In genomic region chr17:37111329-37111728, GRCh38 we compare ENCODE assay signal across 15 cellular contexts.
DNase-seq lines count a peak whose midpoint lies in the region; ATAC-seq and TF ChIP-seq lines count a peak whose summit lies in the region.
"Had no signal": no experiment of that assay in that cellular context is flagged by ENCODE, and none has a peak within 500 bp of the region (broad histone marks: within the 10 kb centered on the region; RNA-seq: fewer than 3 reads in every experiment).

No MANE protein-coding gene starts in this region.

- intact Hi-C loops in left lung (cut with DNase I), result no loop called here

- no peak overlapping the region for H2BK12ac ChIP-seq in neuronal stem cell (ENCODE audit: low read length)

- peak overlapping the region; percentile 80 for H3K27ac ChIP-seq in neuronal stem cell (replicated peaks; ENCODE audit: low read length)
- H3K27ac ChIP-seq in upper lobe of left lung, result no peak overlapping the region
- H3K27ac ChIP-seq in left lung, result no peak overlapping the region
- H3K27ac ChIP-seq: C4-2B had no signal

- H3K18ac ChIP-seq in neuronal stem cell (ENCODE audit: low read length), result no peak overlapping the region

- H2BK120ac ChIP-seq in neuronal stem cell (ENCODE audit: low read depth, low read length), result no peak overlapping the region

- no peak overlapping the region for H2BK15ac ChIP-seq in neuronal stem cell (ENCODE audit: low read length)

- H3K9me3 Mint-ChIP-seq in activated naive CD4-positive, alpha-beta T cell treated with anti-CD3 and anti-CD28 coated beads, Interleukin-2, amount 50 U/mL, for 24 hours, result no peaks in the 10 kb centered on the region
- no peaks in the 10 kb centered on the region for H3K9me3 Mint-ChIP-seq in activated naive CD4-positive, alpha-beta T cell treated with anti-CD3 and anti-CD28 coated beads, Interleukin-2, amount 50 U/mL, for 72 hours

- no peak overlapping the region for H2AFZ ChIP-seq in neuronal stem cell (ENCODE audit: low read length)

- no peaks in the 10 kb centered on the region for H3K27me3 Mint-ChIP-seq in activated naive CD4-positive, alpha-beta T cell treated with anti-CD3 and anti-CD28 coated beads, Interleukin-2, amount 50 U/mL, for 24 hours

- H3K4me3 Mint-ChIP-seq in activated naive CD4-positive, alpha-beta T cell treated with anti-CD3 and anti-CD28 coated beads, Interleukin-2, amount 50 U/mL, for 24 hours, result no peak overlapping the region

- H3K36me3 Mint-ChIP-seq in activated naive CD4-positive, alpha-beta T cell treated with anti-CD3 and anti-CD28 coated beads, Interleukin-2, amount 50 U/mL, for 24 hours, result peaks cover 19% of the 10 kb centered on the region
- peaks cover 0 to 14% of the 10 kb centered on the region in 2 donors for H3K36me3 Mint-ChIP-seq in activated naive CD4-positive, alpha-beta T cell treated with anti-CD3 and anti-CD28 coated beads, Interleukin-2, amount 50 U/mL, for 72 hours

- H3K4me1 Mint-ChIP-seq in activated naive CD4-positive, alpha-beta T cell treated with anti-CD3 and anti-CD28 coated beads, Interleukin-2, amount 50 U/mL, for 24 hours, result no peaks in the 10 kb centered on the region

- H4K8ac ChIP-seq in neuronal stem cell (ENCODE audit: low read depth, low read length), result no peak overlapping the region

- H3K9ac ChIP-seq in neuronal stem cell (ENCODE audit: low read depth, low read length, poor library complexity), result no peak overlapping the region

- TF ChIP-seq POLR2A in upper lobe of left lung (IDR thresholded peaks at IDR 0.05), result no peak

- H3K23ac ChIP-seq in neuronal stem cell (ENCODE audit: low read depth, low read length, poor library complexity), result no peak overlapping the region

- no peaks in the 10 kb centered on the region for H3K9me3 ChIP-seq in neuronal stem cell (replicated peaks in 1 of 2; ENCODE audit: control insufficient read depth in 2 of 2, insufficient read depth in 1 of 2, low read depth in 1 of 2, low read length in 2 of 2)
- H3K9me3 ChIP-seq in upper lobe of left lung, result no peaks in the 10 kb centered on the region
- no peaks in the 10 kb centered on the region for H3K9me3 ChIP-seq in left lung

- WGBS in neuronal stem cell (ENCODE audit: extremely low coverage in 2 of 2, insufficient read length in 2 of 2, insufficient replicate concordance in 1 of 2), 2 donors, result no CpG with 5 or more reads among the region's 4 CpGs
- WGBS in upper lobe of left lung, 2 donors, result 94 to 96% methylated on average over 4 of the region's 4 CpGs

- no peak overlapping the region for H3K4me2 ChIP-seq in neuronal stem cell (ENCODE audit: insufficient read depth, low read length, poor library complexity, severe bottlenecking)

- no peaks in the 10 kb centered on the region for H3K79me1 ChIP-seq in neuronal stem cell (ENCODE audit: low read depth, low read length)

- no peak overlapping the region for H2BK5ac ChIP-seq in neuronal stem cell (ENCODE audit: low read length)

- no peak for ATAC-seq in activated naive CD4-positive, alpha-beta T cell treated with anti-CD3 and anti-CD28 coated beads, Interleukin-2, amount 50 U/mL, for 72 hours
- ATAC-seq in HG03378 (IDR thresholded peaks at IDR 0.05; ENCODE audit: unreplicated experiment) (no peak), upper lobe of left lung (ENCODE audit: low FRiP score in 2 of 2) (no peak), left lung (no peak)

- no peak overlapping the region for H3K4me3 ChIP-seq in neuronal stem cell (ENCODE audit: low read length in 2 of 2)
- H3K4me3 ChIP-seq in upper lobe of left lung, result no peak overlapping the region
- H3K4me3 ChIP-seq in left lung, result no peak overlapping the region

- H3K27ac Mint-ChIP-seq in activated naive CD4-positive, alpha-beta T cell treated with anti-CD3 and anti-CD28 coated beads, Interleukin-2, amount 50 U/mL, for 24 hours, result peak overlapping the region; percentile 23
- H3K27ac Mint-ChIP-seq in activated naive CD4-positive, alpha-beta T cell treated with anti-CD3 and anti-CD28 coated beads, Interleukin-2, amount 50 U/mL, for 72 hours, result no peak overlapping the region

- H3K4ac ChIP-seq in neuronal stem cell (ENCODE audit: low read length), result no peak overlapping the region

- H3K27me3 ChIP-seq in neuronal stem cell (ENCODE audit: control insufficient read depth in 3 of 3, insufficient read depth in 3 of 3, low read depth in 1 of 3, low read length in 3 of 3) (no peaks in the 10 kb centered on the region), upper lobe of left lung (no peaks in the 10 kb centered on the region), left lung (no peaks in the 10 kb centered on the region)

- peaks cover 0 to 20% of the 10 kb centered on the region in 2 donors for H3K4me1 ChIP-seq in neuronal stem cell (ENCODE audit: control insufficient read depth in 2 of 2, insufficient read depth in 1 of 2, low read depth in 1 of 2, low read length in 2 of 2)
- H3K4me1 ChIP-seq in upper lobe of left lung, result peaks cover 0 to 6% (median 0%) of the 10 kb centered on the region in 4 donors
- no peaks in the 10 kb centered on the region for H3K4me1 ChIP-seq in left lung

- no peak for DNase-seq in activated naive CD4-positive, alpha-beta T cell treated with anti-CD3 and anti-CD28 coated beads, Interleukin-2, amount 50 U/mL, for 72 hours (ENCODE audit: low spot score in 2 of 2)
- DNase-seq in hippocampal formation (lab: John Stamatoyannopoulos, UW) (peak; percentile 59 to 62), neuronal stem cell (ENCODE audit: low spot score) (no peak), upper lobe of left lung (no peak), left lung (no peak)
- no peak for DNase-seq in stimulated activated CD8-positive, alpha-beta memory T cell treated with anti-CD3 and anti-CD28 coated beads, Interleukin-4, amount 100 ng/mL, for 48 hours
- DNase-seq: 8988T, H7, Karpas-422, NCI-H1417, NCI-H1930, NCI-H2171 had no signal

- peaks cover 19 to 98% of the 10 kb centered on the region in 2 donors for H3K36me3 ChIP-seq in neuronal stem cell (replicated peaks in 1 of 2; ENCODE audit: control insufficient read depth in 2 of 2, insufficient read depth in 2 of 2, low read length in 2 of 2)
- peaks cover 6 to 52% (median 24%) of the 10 kb centered on the region in 4 donors for H3K36me3 ChIP-seq in upper lobe of left lung
- H3K36me3 ChIP-seq in left lung, result peaks cover 0 to 62% of the 10 kb centered on the region in 2 donors

- H4K91ac ChIP-seq in neuronal stem cell (ENCODE audit: low read depth, low read length, poor library complexity), result no peak overlapping the region

- no peak for TF ChIP-seq EP300 in upper lobe of left lung (IDR thresholded peaks at IDR 0.05)

- H3K14ac ChIP-seq in neuronal stem cell (ENCODE audit: low read length), result no peak overlapping the region

- no peak for TF ChIP-seq CTCF in upper lobe of left lung (IDR thresholded peaks at IDR 0.05)
- TF ChIP-seq CTCF in left lung (IDR thresholded peaks at IDR 0.05), result no peak

- H2AK5ac ChIP-seq in neuronal stem cell (ENCODE audit: low read depth, low read length), result no peak overlapping the region

Comparison
In these comparisons a context has a peak if more than half of its experiments do, and no peak if none do; other contexts are left out.
1. DNase-seq: peak in hippocampal formation (2 of 2); none in activated naive CD4-positive, alpha-beta T cell treated with anti-CD3 and anti-CD28 coated beads, Interleukin-2, amount 50 U/mL, for 72 hours (0 of 2), neuronal stem cell (single experiment), upper lobe of left lung (0 of 2), stimulated activated CD8-positive, alpha-beta memory T cell treated with anti-CD3 and anti-CD28 coated beads, Interleukin-4, amount 100 ng/mL, for 48 hours (single experiment) and left lung (0 of 2).